ENCODE assay signal across 17 cellular contexts in genomic region chr5:142864293-142865260, GRCh38.
DNase-seq lines count a peak whose midpoint lies in the region; ATAC-seq and TF ChIP-seq lines count a peak whose summit lies in the region.
"Had no signal": no experiment of that assay in that cellular context is flagged by ENCODE, and none has a peak within 500 bp of the region (broad histone marks: within the 10 kb centered on the region; RNA-seq: fewer than 3 reads in every experiment).

No MANE protein-coding gene starts in this region.

- H3K9me3 Mint-ChIP-seq in CD4-positive, CD25-positive, alpha-beta regulatory T cell, result no peaks in the 10 kb centered on the region
- H3K9me3 Mint-ChIP-seq: IgD-negative memory B cell; stimulated activated memory B cell treated with anti-CD40 and anti-IgM and Interleukin-4, amounts not matched to agents 10 μg/mL and 1 μg/mL and 100 μg/mL, for 72 hours had no signal

- CTCF ChIA-PET in HEK293 (lab: Yijun Ruan, JAX), result interaction anchor here (0.9 to 3.1 kb wide), 8 partner anchors 23 to 152 kb away, joined by 3 to 21 read pairs (median 4); no protein-coding TSS in a partner anchor

- H3K23ac ChIP-seq in mesendoderm (ENCODE audit: low read length), result no peak overlapping the region

- H4K8ac ChIP-seq in mesendoderm (ENCODE audit: low read depth, low read length), result no peak overlapping the region

- H3K4me1 Mint-ChIP-seq in CD4-positive, CD25-positive, alpha-beta regulatory T cell, result peaks cover 0 to 31% (median 10%) of the 10 kb centered on the region in 4 donors

- ATAC-seq in CD4-positive, CD25-positive, alpha-beta regulatory T cell (ENCODE audit: low read depth in 2 of 2), result peak in 1 of 2 donors; percentile 28
- ATAC-seq in GM19455 (IDR thresholded peaks at IDR 0.05; ENCODE audit: unreplicated experiment) (no peak), HG02870 (IDR thresholded peaks at IDR 0.05; ENCODE audit: unreplicated experiment) (no peak)
- ATAC-seq: stimulated activated memory B cell treated with anti-CD40 and anti-IgM and Interleukin-4, amounts not matched to agents 10 μg/mL and 1 μg/mL and 100 μg/mL, for 72 hours had no signal

- peak overlapping the region; percentile 23 for H3K9ac ChIP-seq in mesendoderm (ENCODE audit: low read length)

- H3K4me2 ChIP-seq in mesendoderm (ENCODE audit: low read length), result no peak overlapping the region

- H3K27ac Mint-ChIP-seq in CD4-positive, CD25-positive, alpha-beta regulatory T cell, result peak overlapping the region in 2 of 3 donors; percentile 65 to 94
- H3K27ac Mint-ChIP-seq: stimulated activated memory B cell treated with anti-CD40 and anti-IgM and Interleukin-4, amounts not matched to agents 10 μg/mL and 1 μg/mL and 100 μg/mL, for 72 hours had no signal

- H3K36me3 ChIP-seq in CD4-positive, CD25-positive, alpha-beta regulatory T cell (ENCODE audit: control insufficient read depth, insufficient read depth, low read length), result no peaks in the 10 kb centered on the region
- H3K36me3 ChIP-seq in HEK293 (ENCODE audit: control insufficient read depth in 2 of 2, insufficient read depth in 1 of 2, low read length in 2 of 2) (no peaks in the 10 kb centered on the region), mesendoderm (ENCODE audit: control insufficient read depth, insufficient read depth, low read length) (no peaks in the 10 kb centered on the region)

- no peak overlapping the region for H2BK15ac ChIP-seq in mesendoderm (replicated peaks; ENCODE audit: low read depth)

- no CpG with 5 or more reads among the region's 13 CpGs for WGBS in mesendoderm (ENCODE audit: extremely low coverage, insufficient coverage, low lambda C conversion rate)

- H3K79me2 ChIP-seq in mesendoderm (ENCODE audit: control insufficient read depth, insufficient read depth, low read length), result no peaks in the 10 kb centered on the region

- H4K5ac ChIP-seq in mesendoderm (ENCODE audit: low read length), result no peak overlapping the region

- H3K56ac ChIP-seq in mesendoderm (ENCODE audit: low read length), result peak overlapping the region; percentile 71

- H3K27me3 Mint-ChIP-seq in CD4-positive, CD25-positive, alpha-beta regulatory T cell, result no peaks in the 10 kb centered on the region
- H3K27me3 Mint-ChIP-seq: IgD-negative memory B cell; stimulated activated memory B cell treated with anti-CD40 and anti-IgM and Interleukin-4, amounts not matched to agents 10 μg/mL and 1 μg/mL and 100 μg/mL, for 72 hours had no signal

- DNase-seq in CD4-positive, CD25-positive, alpha-beta regulatory T cell, result peak in 1 of 3 donors; percentile 29
- DNase-seq in epithelial cell of esophagus (ENCODE audit: low read depth), result peak; percentile 15
- peak; percentile 49 for DNase-seq in mesendoderm
- DNase-seq in stimulated activated CD4-positive, alpha-beta T cell treated with anti-CD3 and anti-CD28 coated beads, Interleukin-2, amount 100 ng/mL, for 24 hours, result no peak
- DNase-seq in activated CD4-positive, CD25-positive, alpha-beta regulatory T cell (lab: John Stamatoyannopoulos, UW), result no peak
- DNase-seq: GDM1; hypothalamus; mesenchymal stem cell; NCI-H1436; NCI-H524; posterior cingulate gyrus; stimulated activated CD4-positive, alpha-beta T cell treated with anti-CD3 and anti-CD28 coated beads, Interleukin-1b, Interleukin-23, amount 100 ng/mL, for 48 hours had no signal

- no peaks in the 10 kb centered on the region for H3K9me3 ChIP-seq in CD4-positive, CD25-positive, alpha-beta regulatory T cell (ENCODE audit: control insufficient read depth in 2 of 2, low read length in 2 of 2)
- no peaks in the 10 kb centered on the region for H3K9me3 ChIP-seq in HEK293 (ENCODE audit: control insufficient read depth, insufficient read depth, low read depth, low read length)

- H3K18ac ChIP-seq in mesendoderm (ENCODE audit: low read length), result no peak overlapping the region

- POLR2A ChIA-PET in HEK293 (lab: Yijun Ruan, JAX), result no interaction called here

- no peaks in the 10 kb centered on the region for H3K27me3 ChIP-seq in CD4-positive, CD25-positive, alpha-beta regulatory T cell (ENCODE audit: control insufficient read depth, insufficient read depth, low read length)
- H3K27me3 ChIP-seq in mesendoderm (ENCODE audit: insufficient read depth, low read length, poor library complexity), result no peaks in the 10 kb centered on the region

- H3K4me1 ChIP-seq in CD4-positive, CD25-positive, alpha-beta regulatory T cell (ENCODE audit: control insufficient read depth, insufficient read depth, low read length, poor library complexity, severe bottlenecking), result peaks cover 3% of the 10 kb centered on the region
- no peaks in the 10 kb centered on the region for H3K4me1 ChIP-seq in HEK293 (ENCODE audit: control insufficient read depth, insufficient read depth, low read length)
- H3K4me1 ChIP-seq in mesendoderm (ENCODE audit: control insufficient read depth, low read depth, low read length), result peaks cover 11% of the 10 kb centered on the region

- H3K4me3 ChIP-seq in CD4-positive, CD25-positive, alpha-beta regulatory T cell (ENCODE audit: low read depth, low read length), result no peak overlapping the region
- H3K4me3 ChIP-seq in HEK293 (ENCODE audit: low read depth, low read length) (no peak overlapping the region), epithelial cell of esophagus (ENCODE audit: low read length) (no peak overlapping the region), mesendoderm (ENCODE audit: low read length) (no peak overlapping the region)

- TF ChIP-seq CTCF in HEK293 (tag by site-specific recombination; IDR thresholded peaks at IDR 0.05) (no peak), epithelial cell of esophagus (IDR thresholded peaks at IDR 0.05; ENCODE audit: insufficient read depth, low read depth, low read length, missing control alignments) (no peak)

- no peak overlapping the region for H3K27ac ChIP-seq in CD4-positive, CD25-positive, alpha-beta regulatory T cell (ENCODE audit: insufficient read depth, low read length, poor library complexity, severe bottlenecking)
- no peak overlapping the region for H3K27ac ChIP-seq in HEK293 (ENCODE audit: extremely low read depth, low read depth, low read length)
- no peak overlapping the region for H3K27ac ChIP-seq in mesendoderm (ENCODE audit: low read depth, low read length)

- no peaks in the 10 kb centered on the region for H3K36me3 Mint-ChIP-seq in CD4-positive, CD25-positive, alpha-beta regulatory T cell
- H3K36me3 Mint-ChIP-seq: IgD-negative memory B cell; stimulated activated memory B cell treated with anti-CD40 and anti-IgM and Interleukin-4, amounts not matched to agents 10 μg/mL and 1 μg/mL and 100 μg/mL, for 72 hours had no signal

- no peak overlapping the region for H2BK5ac ChIP-seq in mesendoderm (ENCODE audit: low read length)

- peak overlapping the region; percentile 23 for H2AK5ac ChIP-seq in mesendoderm (ENCODE audit: low read length)

- H3K79me1 ChIP-seq in mesendoderm (ENCODE audit: low read length), result no peaks in the 10 kb centered on the region

- H3K4me3 Mint-ChIP-seq in CD4-positive, CD25-positive, alpha-beta regulatory T cell, result peak overlapping the region in 2 of 4 donors; percentile 30 to 57
- H3K4me3 Mint-ChIP-seq: stimulated activated memory B cell treated with anti-CD40 and anti-IgM and Interleukin-4, amounts not matched to agents 10 μg/mL and 1 μg/mL and 100 μg/mL, for 72 hours had no signal

- no peak overlapping the region for H2BK120ac ChIP-seq in mesendoderm (ENCODE audit: low read depth, low read length)

- no peak overlapping the region for H3K4ac ChIP-seq in mesendoderm (ENCODE audit: low read depth, low read length)

TF ChIP-seq in HEK293, 187 proteins besides CTCF, POLR2A, EP300 and RAD21:
- TF ChIP-seq ZNF664 (tag by site-specific recombination; IDR thresholded peaks at IDR 0.05) (0 out of 2 replicates have a peak, but pooled peaks have one; percentile 29), ZNF654 (tag by site-specific recombination; IDR thresholded peaks at IDR 0.05; ENCODE audit: low read depth) (no peak)

Comparison
In these comparisons a context has a peak if more than half of its experiments do, and no peak if none do; other contexts are left out.
1. DNase-seq: peak in epithelial cell of esophagus (single experiment) and mesendoderm (single experiment); none in stimulated activated CD4-positive, alpha-beta T cell treated with anti-CD3 and anti-CD28 coated beads, Interleukin-2, amount 100 ng/mL, for 24 hours (0 of 2) and activated CD4-positive, CD25-positive, alpha-beta regulatory T cell (0 of 4).